Comparison of ENCODE assay signal across 15 cellular contexts in the genomic region with DNA sequence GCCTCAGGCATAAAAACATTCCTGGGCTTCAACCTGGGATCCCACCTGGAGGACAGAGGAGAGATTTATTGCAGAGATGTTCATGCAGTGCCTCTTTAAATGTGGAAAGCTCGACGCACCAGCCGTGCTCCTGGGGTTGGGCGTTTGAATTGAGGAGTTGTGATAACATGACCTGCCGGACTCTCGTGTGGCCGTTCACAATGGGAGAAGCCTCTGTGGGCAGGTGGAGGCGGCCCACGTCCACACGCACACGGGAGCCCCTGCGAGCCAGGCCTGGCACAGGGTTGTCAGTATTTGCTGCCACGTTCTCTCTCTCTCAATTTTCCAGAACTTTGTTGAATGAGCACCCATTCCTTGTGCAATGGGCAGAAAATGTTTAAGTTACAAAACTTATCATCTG. TPM values are rescaled to one million over a fixed set of nuclear protein-coding genes. Genes with fewer than 3 reads are reported as not detected.
DNase-seq lines count a peak whose midpoint lies in the region; ATAC-seq and TF ChIP-seq lines count a peak whose summit lies in the region.
"Had no signal": no experiment of that assay in that cellular context is flagged by ENCODE, and none has a peak within 500 bp of the region (broad histone marks: within the 10 kb centered on the region; RNA-seq: fewer than 3 reads in every experiment).

No MANE protein-coding gene starts in this region.

- peak overlapping the region; percentile 70 for H3K27ac Mint-ChIP-seq in activated T-helper 17 cell treated with anti-CD3 and anti-CD28 coated beads, Interleukin-2, amount 50 U/mL, for 72 hours
- peak overlapping the region; percentile 92 for H3K27ac Mint-ChIP-seq in neural progenitor cell
- H3K27ac Mint-ChIP-seq: stimulated activated memory B cell treated with anti-CD40 and anti-IgM and Interleukin-4, amounts not matched to agents 10 μg/mL and 1 μg/mL and 100 μg/mL, for 72 hours had no signal

- H3K9me3 ChIP-seq in esophagus squamous epithelium (no peaks in the 10 kb centered on the region), neural progenitor cell (ENCODE audit: low read depth) (no peaks in the 10 kb centered on the region), thoracic aorta (no peaks in the 10 kb centered on the region)
- H3K9me3 ChIP-seq: BE2C had no signal

- no peak overlapping the region for H3K4me3 ChIP-seq in esophagus squamous epithelium
- H3K4me3 ChIP-seq in neural progenitor cell, result no peak overlapping the region
- H3K4me3 ChIP-seq in thoracic aorta, result no peak overlapping the region

- no peak overlapping the region for H2AFZ ChIP-seq in neural progenitor cell (replicated peaks)

- H3K27ac ChIP-seq in esophagus squamous epithelium, result peak overlapping the region; percentile 92 to 100 (median 100)
- H3K27ac ChIP-seq in neural progenitor cell, result no peak overlapping the region
- peak overlapping the region; percentile 96 to 98 for H3K27ac ChIP-seq in thoracic aorta
- H3K27ac ChIP-seq: VCaP had no signal

- H3K4me3 Mint-ChIP-seq in activated T-helper 17 cell treated with anti-CD3 and anti-CD28 coated beads, Interleukin-2, amount 50 U/mL, for 72 hours, result no peak overlapping the region
- H3K4me3 Mint-ChIP-seq in neural progenitor cell, result no peak overlapping the region
- H3K4me3 Mint-ChIP-seq: stimulated activated memory B cell treated with anti-CD40 and anti-IgM and Interleukin-4, amounts not matched to agents 10 μg/mL and 1 μg/mL and 100 μg/mL, for 72 hours had no signal

- H3K9ac ChIP-seq in neural progenitor cell, result no peak overlapping the region

- peaks cover 18 to 74% (median 22%) of the 10 kb centered on the region in 3 donors for H3K36me3 ChIP-seq in esophagus squamous epithelium
- H3K36me3 ChIP-seq in neural progenitor cell, result no peaks in the 10 kb centered on the region
- H3K36me3 ChIP-seq in thoracic aorta, result peaks cover 9% of the 10 kb centered on the region

- TF ChIP-seq CTCF in esophagus squamous epithelium (IDR thresholded peaks at IDR 0.05) (no peak), neural progenitor cell (IDR thresholded peaks at IDR 0.05) (no peak), thoracic aorta (IDR thresholded peaks at IDR 0.05) (no peak)

- no peaks in the 10 kb centered on the region for H3K4me1 Mint-ChIP-seq in activated T-helper 17 cell treated with anti-CD3 and anti-CD28 coated beads, Interleukin-2, amount 50 U/mL, for 72 hours
- H3K4me1 Mint-ChIP-seq in neural progenitor cell, result peaks cover 5% of the 10 kb centered on the region

- H3F3A ChIP-seq in neural progenitor cell (ENCODE audit: low read depth), result no peaks in the 10 kb centered on the region

- H3K79me2 ChIP-seq in neural progenitor cell (ENCODE audit: low read depth), result no peaks in the 10 kb centered on the region

- H3K27me3 ChIP-seq in esophagus squamous epithelium, result no peaks in the 10 kb centered on the region
- H3K27me3 ChIP-seq in neural progenitor cell, result no peaks in the 10 kb centered on the region
- H3K27me3 ChIP-seq in thoracic aorta (replicated peaks; ENCODE audit: insufficient read depth), result no peaks in the 10 kb centered on the region
- H3K27me3 ChIP-seq: BE2C had no signal

- H3K4me1 ChIP-seq in esophagus squamous epithelium (peaks cover 65 to 100% (median 95%) of the 10 kb centered on the region in 3 donors), neural progenitor cell (peaks cover 6% of the 10 kb centered on the region), thoracic aorta (ENCODE audit: control insufficient read depth in 1 of 2, low read depth in 2 of 2) (peaks cover 55 to 96% of the 10 kb centered on the region in 2 donors)

- H4K20me1 ChIP-seq in neural progenitor cell (ENCODE audit: low read depth), result no peaks in the 10 kb centered on the region

- no peaks in the 10 kb centered on the region for H3K36me3 Mint-ChIP-seq in activated T-helper 17 cell treated with anti-CD3 and anti-CD28 coated beads, Interleukin-2, amount 50 U/mL, for 72 hours (ENCODE audit: low read depth)
- H3K36me3 Mint-ChIP-seq in neural progenitor cell, result no peaks in the 10 kb centered on the region
- H3K36me3 Mint-ChIP-seq: stimulated activated memory B cell treated with anti-CD40 and anti-IgM and Interleukin-4, amounts not matched to agents 10 μg/mL and 1 μg/mL and 100 μg/mL, for 72 hours had no signal

- no peaks in the 10 kb centered on the region for H3K9me3 Mint-ChIP-seq in activated T-helper 17 cell treated with anti-CD3 and anti-CD28 coated beads, Interleukin-2, amount 50 U/mL, for 72 hours
- H3K9me3 Mint-ChIP-seq in neural progenitor cell, result no peaks in the 10 kb centered on the region
- H3K9me3 Mint-ChIP-seq: stimulated activated memory B cell treated with anti-CD40 and anti-IgM and Interleukin-4, amounts not matched to agents 10 μg/mL and 1 μg/mL and 100 μg/mL, for 72 hours had no signal

- H3K4me2 ChIP-seq in neural progenitor cell, result no peak overlapping the region

- no peak for ATAC-seq in activated T-helper 17 cell treated with anti-CD3 and anti-CD28 coated beads, Interleukin-2, amount 50 U/mL, for 72 hours (replicated peaks)
- ATAC-seq in thoracic aorta (ENCODE audit: insufficient number of reproducible peaks, low FRiP score, low read depth) (no peak), GM18873 (IDR thresholded peaks at IDR 0.05; ENCODE audit: low FRiP score, unreplicated experiment) (no peak), GM19452 (IDR thresholded peaks at IDR 0.05; ENCODE audit: unreplicated experiment) (no peak)
- ATAC-seq: stimulated activated memory B cell treated with anti-CD40 and anti-IgM and Interleukin-4, amounts not matched to agents 10 μg/mL and 1 μg/mL and 100 μg/mL, for 72 hours had no signal

- intact Hi-C loops in esophagus squamous epithelium (cut with DNase I), result no loop called here

- TF ChIP-seq POLR2A in esophagus squamous epithelium (IDR thresholded peaks at IDR 0.05), result no peak

- no peak for DNase-seq in esophagus squamous epithelium (lab: John Stamatoyannopoulos, UW)
- no peak for DNase-seq in neural progenitor cell (ENCODE audit: low spot score)
- DNase-seq in thoracic aorta (ENCODE audit: low spot score), result no peak
- DNase-seq in NCI-H1048 (lab: John Stamatoyannopoulos, UW), result no peak
- no peak for DNase-seq in OCI-M1 (lab: John Stamatoyannopoulos, UW)
- DNase-seq: activated gamma-delta T cell treated with Interleukin-2 at 50 U/mL for 16 hours, BE2C, DND-41, glutamatergic neuron, H7 had no signal

- H3K27me3 Mint-ChIP-seq in activated T-helper 17 cell treated with anti-CD3 and anti-CD28 coated beads, Interleukin-2, amount 50 U/mL, for 72 hours, result no peaks in the 10 kb centered on the region
- peaks cover 6% of the 10 kb centered on the region for H3K27me3 Mint-ChIP-seq in neural progenitor cell (ENCODE audit: insufficient read depth, low read depth)
- H3K27me3 Mint-ChIP-seq: stimulated activated memory B cell treated with anti-CD40 and anti-IgM and Interleukin-4, amounts not matched to agents 10 μg/mL and 1 μg/mL and 100 μg/mL, for 72 hours had no signal

- 53 to 57% methylated on average over 7 to 13 of the region's 13 CpGs for WGBS in esophagus squamous epithelium, 2 donors

RNA-seq across cellular contexts. Expression of gene PPARA, which starts 58.3 kb away (rescaled TPM):
- 10 to 100 TPM; 15.4 to 18.7 TPM for total RNA-seq in activated T-helper 17 cell treated with anti-CD3 and anti-CD28 coated beads, Interleukin-2, amount 50 U/mL, for 72 hours
- total RNA-seq in esophagus squamous epithelium (10 to 100 TPM in 2 of 4 donors, 1 to 10 TPM in 2; 7.7 to 18.5 (median 10.1) TPM), neural progenitor cell (ENCODE audit: low replicate concordance) (5.2 and 5.4 TPM in 2 replicates), thoracic aorta (10 to 100 TPM; 21.9 to 67.8 TPM)
